In the genomic region with DNA sequence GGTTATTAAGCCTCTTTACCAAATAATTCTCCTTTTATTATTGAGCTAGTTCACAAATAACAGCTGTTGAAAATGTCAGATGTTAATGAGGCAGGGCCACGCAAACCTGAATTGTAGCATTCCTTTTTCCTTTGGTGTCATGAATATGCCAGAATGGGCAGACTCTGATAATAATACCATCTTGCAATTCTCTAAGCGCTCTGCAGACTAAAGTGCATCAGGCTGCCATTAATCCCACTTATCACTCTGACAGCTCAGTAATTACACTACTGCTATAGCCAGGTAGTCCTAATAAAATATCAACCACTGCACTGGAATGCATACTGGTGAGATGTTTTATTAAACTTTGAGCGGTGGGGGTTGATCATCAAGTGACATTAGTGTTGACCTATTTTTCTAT, we compare ENCODE assay signal across 16 cellular contexts.
DNase-seq lines count a peak whose midpoint lies in the region; ATAC-seq and TF ChIP-seq lines count a peak whose summit lies in the region.
"Had no signal": no experiment of that assay in that cellular context is flagged by ENCODE, and none has a peak within 500 bp of the region (broad histone marks: within the 10 kb centered on the region; RNA-seq: fewer than 3 reads in every experiment).

No MANE protein-coding gene starts in this region.

- DNase-seq in NCI-H748 (lab: John Stamatoyannopoulos, UW; ENCODE audit: unreplicated experiment) (peak; percentile 40), NCI-H748 treated with DMSO at 0.1 percent for 48 hours (lab: John Stamatoyannopoulos, UW) (no peak), NCI-H2227 treated with DMSO at 0.1 percent for 48 hours (lab: John Stamatoyannopoulos, UW) (peak; percentile 95), iPS-NIHi11 (ENCODE audit: low spot score) (peak; percentile 13), AG20443 (ENCODE audit: low spot score) (no peak), GM13977 (ENCODE audit: low spot score) (no peak)
- DNase-seq: Caco-2, GF-D8, GOT3, MV-4-11, NCI-H1694 treated with DMSO at 0.1 percent for 48 hours, NCI-H774, SHP77 had no signal

- in situ Hi-C loops in GM13977 (cut with MboI; ENCODE audit: low pct_unique_long_range_greater_than_20kb, low sequenced_read_pairs, unreplicated experiment) = no loop called here

- no peak for TF ChIP-seq CTCF in GM13977 (IDR thresholded peaks at IDR 0.05; ENCODE audit: extremely low read depth, insufficient read depth, missing control alignments)

- ATAC-seq in HG03196 (IDR thresholded peaks at IDR 0.05; ENCODE audit: unreplicated experiment) = no peak
- ATAC-seq: A549, Panc1 had no signal

Comparison
In these comparisons a context has a peak if more than half of its experiments do, and no peak if none do; other contexts are left out.
1. DNase-seq: peak in NCI-H748 (single experiment), NCI-H2227 treated with DMSO at 0.1 percent for 48 hours (single experiment) and iPS-NIHi11 (single experiment); none in NCI-H748 treated with DMSO at 0.1 percent for 48 hours (single experiment), AG20443 (single experiment) and GM13977 (single experiment).